In genomic region chr22:25110846-25111578, GRCh38 we compare ENCODE assay signal across 1 cellular context.
TF ChIP-seq lines count a peak whose summit lies in the region.

No MANE protein-coding gene starts in this region.

TF ChIP-seq in HepG2, 621 proteins besides CTCF, POLR2A, EP300 and RAD21 (continued from another document and continues in another):
- TF ChIP-seq DBP (CRISPR knock-in tag; IDR thresholded peaks at IDR 0.05; ENCODE audit: not compliant biosample characterization) (no peak), ZNF720 (CRISPR knock-in tag; IDR thresholded peaks at IDR 0.05) (no peak), ZXDC (CRISPR knock-in tag; IDR thresholded peaks at IDR 0.05) (no peak), RNF2 (conservative IDR thresholded peaks at IDR 0.05; ENCODE audit: low read depth) (0 out of 2 replicates have a peak, but pooled peaks have one; percentile 52), PCBP2 (optimal IDR thresholded peaks at IDR 0.05; ENCODE audit: low read depth, low read length, poor library complexity, severe bottlenecking) (no peak), ZNF33B (CRISPR knock-in tag; IDR thresholded peaks at IDR 0.05) (peak; percentile 90), MIER3 (CRISPR knock-in tag; IDR thresholded peaks at IDR 0.05; ENCODE audit: borderline replicate concordance) (no peak), CHD4 (IDR thresholded peaks at IDR 0.05; ENCODE audit: borderline replicate concordance, low read length) (no peak), YEATS2 (CRISPR knock-in tag; IDR thresholded peaks at IDR 0.05; ENCODE audit: borderline replicate concordance) (no peak), ZNF710 (CRISPR knock-in tag; IDR thresholded peaks at IDR 0.05; ENCODE audit: borderline replicate concordance) (0 out of 2 replicates have a peak, but pooled peaks have one; percentile 48), KMT2A (CRISPR knock-in tag; IDR thresholded peaks at IDR 0.05) (no peak; the same call in 1 of the 2 replicates), ZBTB25 (CRISPR knock-in tag; IDR thresholded peaks at IDR 0.05) (no peak), KLF12 (CRISPR knock-in tag; IDR thresholded peaks at IDR 0.05; ENCODE audit: borderline replicate concordance) (no peak), ZNF496 (CRISPR knock-in tag; IDR thresholded peaks at IDR 0.05; ENCODE audit: insufficient replicate concordance) (no peak), PHF8 (CRISPR knock-in tag; IDR thresholded peaks at IDR 0.05) (0 out of 2 replicates have a peak, but pooled peaks have one; percentile 22), ASH2L (IDR thresholded peaks at IDR 0.05; ENCODE audit: insufficient read length, low read depth, low read length) (no peak), ZNF282 (IDR thresholded peaks at IDR 0.05; ENCODE audit: partially characterized antibody) (no peak), RXRA (CRISPR knock-in tag; IDR thresholded peaks at IDR 0.05) (0 out of 2 replicates have a peak, but pooled peaks have one; percentile 24), E2F1 (CRISPR knock-in tag; IDR thresholded peaks at IDR 0.05) (no peak), TBL1XR1 (IDR thresholded peaks at IDR 0.05; ENCODE audit: borderline replicate concordance, low read length, partially characterized antibody) (no peak), NFIC (IDR thresholded peaks at IDR 0.05; ENCODE audit: low read length) (no peak), ZNF788 (CRISPR knock-in tag; IDR thresholded peaks at IDR 0.05; ENCODE audit: borderline replicate concordance) (peak; percentile 17; the same call in 1 of the 2 replicates), SNAPC5 (CRISPR knock-in tag; IDR thresholded peaks at IDR 0.05; ENCODE audit: borderline replicate concordance) (no peak), ZNF784 (CRISPR knock-in tag; IDR thresholded peaks at IDR 0.05; ENCODE audit: borderline replicate concordance) (peak; percentile 90), ZSCAN25 (CRISPR knock-in tag; IDR thresholded peaks at IDR 0.05) (peak; percentile 53; the same call in 1 of the 2 replicates), SNAPC2 (CRISPR knock-in tag; IDR thresholded peaks at IDR 0.05) (no peak), SALL2 (CRISPR knock-in tag; IDR thresholded peaks at IDR 0.05) (no peak), ZNF407 (CRISPR knock-in tag; IDR thresholded peaks at IDR 0.05; ENCODE audit: not compliant biosample characterization) (no peak), ZNF703 (CRISPR knock-in tag; IDR thresholded peaks at IDR 0.05; ENCODE audit: borderline replicate concordance) (no peak), SP140L (CRISPR knock-in tag; IDR thresholded peaks at IDR 0.05; ENCODE audit: borderline replicate concordance) (no peak), ZNF598 (CRISPR knock-in tag; IDR thresholded peaks at IDR 0.05; ENCODE audit: borderline replicate concordance) (0 out of 2 replicates have a peak, but pooled peaks have one; percentile 34)
- TF ChIP-seq, protein P1, sequence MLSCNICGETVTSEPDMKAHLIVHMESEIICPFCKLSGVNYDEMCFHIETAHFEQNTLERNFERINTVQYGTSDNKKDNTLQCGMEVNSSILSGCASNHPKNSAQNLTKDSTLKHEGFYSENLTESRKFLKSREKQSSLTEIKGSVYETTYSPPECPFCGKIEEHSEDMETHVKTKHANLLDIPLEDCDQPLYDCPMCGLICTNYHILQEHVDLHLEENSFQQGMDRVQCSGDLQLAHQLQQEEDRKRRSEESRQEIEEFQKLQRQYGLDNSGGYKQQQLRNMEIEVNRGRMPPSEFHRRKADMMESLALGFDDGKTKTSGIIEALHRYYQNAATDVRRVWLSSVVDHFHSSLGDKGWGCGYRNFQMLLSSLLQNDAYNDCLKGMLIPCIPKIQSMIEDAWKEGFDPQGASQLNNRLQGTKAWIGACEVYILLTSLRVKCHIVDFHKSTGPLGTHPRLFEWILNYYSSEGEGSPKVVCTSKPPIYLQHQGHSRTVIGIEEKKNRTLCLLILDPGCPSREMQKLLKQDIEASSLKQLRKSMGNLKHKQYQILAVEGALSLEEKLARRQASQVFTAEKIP (CRISPR knock-in tag; IDR thresholded peaks at IDR 0.05; ENCODE audit: borderline replicate concordance): no peak
- TF ChIP-seq, protein P2, sequence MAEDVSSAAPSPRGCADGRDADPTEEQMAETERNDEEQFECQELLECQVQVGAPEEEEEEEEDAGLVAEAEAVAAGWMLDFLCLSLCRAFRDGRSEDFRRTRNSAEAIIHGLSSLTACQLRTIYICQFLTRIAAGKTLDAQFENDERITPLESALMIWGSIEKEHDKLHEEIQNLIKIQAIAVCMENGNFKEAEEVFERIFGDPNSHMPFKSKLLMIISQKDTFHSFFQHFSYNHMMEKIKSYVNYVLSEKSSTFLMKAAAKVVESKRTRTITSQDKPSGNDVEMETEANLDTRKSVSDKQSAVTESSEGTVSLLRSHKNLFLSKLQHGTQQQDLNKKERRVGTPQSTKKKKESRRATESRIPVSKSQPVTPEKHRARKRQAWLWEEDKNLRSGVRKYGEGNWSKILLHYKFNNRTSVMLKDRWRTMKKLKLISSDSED (CRISPR knock-in tag; IDR thresholded peaks at IDR 0.05): no peak
- TF ChIP-seq, protein P3, sequence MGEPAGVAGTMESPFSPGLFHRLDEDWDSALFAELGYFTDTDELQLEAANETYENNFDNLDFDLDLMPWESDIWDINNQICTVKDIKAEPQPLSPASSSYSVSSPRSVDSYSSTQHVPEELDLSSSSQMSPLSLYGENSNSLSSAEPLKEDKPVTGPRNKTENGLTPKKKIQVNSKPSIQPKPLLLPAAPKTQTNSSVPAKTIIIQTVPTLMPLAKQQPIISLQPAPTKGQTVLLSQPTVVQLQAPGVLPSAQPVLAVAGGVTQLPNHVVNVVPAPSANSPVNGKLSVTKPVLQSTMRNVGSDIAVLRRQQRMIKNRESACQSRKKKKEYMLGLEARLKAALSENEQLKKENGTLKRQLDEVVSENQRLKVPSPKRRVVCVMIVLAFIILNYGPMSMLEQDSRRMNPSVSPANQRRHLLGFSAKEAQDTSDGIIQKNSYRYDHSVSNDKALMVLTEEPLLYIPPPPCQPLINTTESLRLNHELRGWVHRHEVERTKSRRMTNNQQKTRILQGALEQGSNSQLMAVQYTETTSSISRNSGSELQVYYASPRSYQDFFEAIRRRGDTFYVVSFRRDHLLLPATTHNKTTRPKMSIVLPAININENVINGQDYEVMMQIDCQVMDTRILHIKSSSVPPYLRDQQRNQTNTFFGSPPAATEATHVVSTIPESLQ (CRISPR knock-in tag; conservative IDR thresholded peaks at IDR 0.05): no peak
